In genomic region chr11:66313321-66314185, GRCh38 we compare ENCODE assay signal across 8 cellular contexts. TPM values are rescaled to one million over a fixed set of nuclear protein-coding genes. Genes with fewer than 3 reads are reported as not detected.
DNase-seq lines count a peak whose midpoint lies in the region; ATAC-seq, FAIRE-seq and TF ChIP-seq lines count a peak whose summit lies in the region.

No MANE protein-coding gene starts in this region.

- H3K4me3 ChIP-seq in bronchial epithelial cell (ENCODE audit: low read depth, low read length) (peak overlapping the region; percentile 2), lower lobe of right lung (peak overlapping the region; percentile 59), upper lobe of right lung (peak overlapping the region; percentile 65)

- TF ChIP-seq CTCF in bronchial epithelial cell (IDR thresholded peaks at IDR 0.05; ENCODE audit: insufficient read depth, low read length, severe bottlenecking) (no peak), lower lobe of right lung (IDR thresholded peaks at IDR 0.05) (no peak), upper lobe of right lung (IDR thresholded peaks at IDR 0.05) (peak; percentile 5)

- peak overlapping the region; percentile 99 for H3K27ac Mint-ChIP-seq in activated T-cell treated with anti-CD3 and anti-CD28 coated beads, Interleukin-2, amount 50 U/mL, for 24 hours

- no peaks in the 10 kb centered on the region for H3K9me3 Mint-ChIP-seq in activated T-cell treated with anti-CD3 and anti-CD28 coated beads, Interleukin-2, amount 50 U/mL, for 24 hours

- intact Hi-C loops in lower lobe of right lung (cut with DNase I): no loop called here
- intact Hi-C loops in upper lobe of right lung (cut with DNase I): loop anchor here (10.0 kb wide), 1 partner anchor 71 kb away; no protein-coding TSS in a partner anchor

- no peak for DNase-seq in activated T-cell treated with anti-CD3 and anti-CD28 coated beads, Interleukin-2, amount 50 U/mL, for 24 hours
- DNase-seq in activated T-cell treated with anti-CD3 and anti-CD28 coated beads, Interleukin-2, amount 50 U/mL, for 1 hour: no peak
- DNase-seq in bronchial epithelial cell (ENCODE audit: low read depth): no peak
- DNase-seq in lower lobe of right lung: peak; percentile 55
- peak; percentile 63 for DNase-seq in upper lobe of right lung
- DNase-seq in NCI-H524 treated with DMSO at 0.1 percent for 48 hours (lab: John Stamatoyannopoulos, UW): no peak
- DNase-seq in activated effector memory CD4-positive, alpha-beta T cell treated with Interleukin-2 at 50 U/mL for 16 hours: no peak

- no peaks in the 10 kb centered on the region for H3K36me3 Mint-ChIP-seq in activated T-cell treated with anti-CD3 and anti-CD28 coated beads, Interleukin-2, amount 50 U/mL, for 24 hours (ENCODE audit: low read depth)

- H3K36me3 ChIP-seq in bronchial epithelial cell (ENCODE audit: control insufficient read depth, insufficient read depth, low read length) (no peaks in the 10 kb centered on the region), lower lobe of right lung (no peaks in the 10 kb centered on the region), upper lobe of right lung (no peaks in the 10 kb centered on the region)

- H3K27ac ChIP-seq in lower lobe of right lung (peak overlapping the region; percentile 88), upper lobe of right lung (peak overlapping the region; percentile 84)

- peaks cover 56% of the 10 kb centered on the region for H3K4me1 Mint-ChIP-seq in activated T-cell treated with anti-CD3 and anti-CD28 coated beads, Interleukin-2, amount 50 U/mL, for 24 hours (ENCODE audit: low read depth)

- H3K27me3 Mint-ChIP-seq in activated T-cell treated with anti-CD3 and anti-CD28 coated beads, Interleukin-2, amount 50 U/mL, for 24 hours: no peaks in the 10 kb centered on the region

- H3K27me3 ChIP-seq in bronchial epithelial cell (ENCODE audit: control insufficient read depth, insufficient read depth, low read length) (peaks cover 2% of the 10 kb centered on the region), lower lobe of right lung (ENCODE audit: low read depth) (peaks cover 5% of the 10 kb centered on the region), upper lobe of right lung (no peaks in the 10 kb centered on the region)

- peak overlapping the region; percentile 82 for H3K4me3 Mint-ChIP-seq in activated T-cell treated with anti-CD3 and anti-CD28 coated beads, Interleukin-2, amount 50 U/mL, for 24 hours

- H3K9me3 ChIP-seq in lower lobe of right lung: no peaks in the 10 kb centered on the region
- H3K9me3 ChIP-seq in upper lobe of right lung: no peaks in the 10 kb centered on the region

- H3K4me1 ChIP-seq in lower lobe of right lung (peaks cover 37% of the 10 kb centered on the region), upper lobe of right lung (peaks cover 26% of the 10 kb centered on the region)

- FAIRE-seq in bronchial epithelial cell (lab: Jason Lieb, UNC): no peak

- no peak for ATAC-seq in lower lobe of right lung
- no peak for ATAC-seq in upper lobe of right lung
- no peak for ATAC-seq in HG03354 (IDR thresholded peaks at IDR 0.05; ENCODE audit: poor library complexity, severe bottlenecking, unreplicated experiment)

RNA-seq across cellular contexts. Expression of gene CD248, which starts 3.3 kb away (rescaled TPM):
- total RNA-seq in bronchial epithelial cell (under 0.01 TPM in 2 replicates), lower lobe of right lung (28.7 TPM), upper lobe of right lung (10.0 TPM)

RNA-seq across cellular contexts. Expression of gene TMEM151A, which starts 21.9 kb away (rescaled TPM):
- total RNA-seq in bronchial epithelial cell (not detected in 2 replicates), lower lobe of right lung (not detected), upper lobe of right lung (0.41 TPM)

RNA-seq across cellular contexts. Expression of gene RIN1, which starts 22.7 kb away (rescaled TPM):
- 19.0 and 19.7 TPM in 2 replicates for total RNA-seq in bronchial epithelial cell
- total RNA-seq in lower lobe of right lung: 8.2 TPM
- total RNA-seq in upper lobe of right lung: 7.4 TPM

RNA-seq across cellular contexts. Expression of gene YIF1A, which starts 24.6 kb away (rescaled TPM):
- total RNA-seq in bronchial epithelial cell (231 and 294 TPM in 2 replicates), lower lobe of right lung (67.8 TPM), upper lobe of right lung (66.9 TPM)

RNA-seq across cellular contexts. Expression of gene BRMS1, which starts 31.4 kb away (rescaled TPM):
- total RNA-seq in bronchial epithelial cell (67.6 and 81.6 TPM in 2 replicates), lower lobe of right lung (37.8 TPM), upper lobe of right lung (32.1 TPM)

Comparison
In these comparisons a context has a peak if more than half of its experiments do, and no peak if none do; other contexts are left out.
1. DNase-seq: peak in lower lobe of right lung (single experiment) and upper lobe of right lung (single experiment); none in activated T-cell treated with anti-CD3 and anti-CD28 coated beads, Interleukin-2, amount 50 U/mL, for 24 hours (single experiment), activated T-cell treated with anti-CD3 and anti-CD28 coated beads, Interleukin-2, amount 50 U/mL, for 1 hour (single experiment), bronchial epithelial cell (single experiment), NCI-H524 treated with DMSO at 0.1 percent for 48 hours (single experiment) and activated effector memory CD4-positive, alpha-beta T cell treated with Interleukin-2 at 50 U/mL for 16 hours (single experiment).
2. H3K4me3 ChIP-seq: peak in every context shown above with its lines; median percentile 65 in upper lobe of right lung; 59 in lower lobe of right lung; 2 in bronchial epithelial cell.
3. RNA of gene CD248, which starts 3.3 kb away (total RNA-seq): 28.7 TPM in lower lobe of right lung (single experiment) and 10.0 TPM in upper lobe of right lung (single experiment); under 0.01 TPM in bronchial epithelial cell; every median in the first group is over 10 times any median in the second.